11 cellular contexts compared by ENCODE assay signal in genomic region chr17:19162375-19163216, GRCh38. TPM values are rescaled to one million over a fixed set of nuclear protein-coding genes. Genes with fewer than 3 reads are reported as not detected.
DNase-seq lines count a peak whose midpoint lies in the region; ATAC-seq, FAIRE-seq and TF ChIP-seq lines count a peak whose summit lies in the region.
"Not testable (repeated sequence)": the region's sequence is repeated elsewhere in the genome, so short reads cannot be mapped to it uniquely, and the experiment has no call there.
"Had no signal": no experiment of that assay in that cellular context is flagged by ENCODE, and none has a peak within 500 bp of the region (broad histone marks: within the 10 kb centered on the region; RNA-seq: fewer than 3 reads in every experiment).

No MANE protein-coding gene starts in this region.

- TF ChIP-seq POLR2A in K562 (conservative IDR thresholded peaks at IDR 0.05); HepG2 (IDR thresholded peaks at IDR 0.05; ENCODE audit: insufficient read depth in 1 of 2, low read depth in 2 of 2, low read length in 2 of 2): not testable (repeated sequence)

- TF ChIP-seq EP300 in K562 (IDR thresholded peaks at IDR 0.05; ENCODE audit: low read length); HepG2 (IDR thresholded peaks at IDR 0.05; ENCODE audit: low read depth in 2 of 2, low read length in 2 of 2); HepG2 (CRISPR knock-in tag; IDR thresholded peaks at IDR 0.05; ENCODE audit: borderline replicate concordance): not testable (repeated sequence)

- H3K9me1 ChIP-seq in K562 (ENCODE audit: control insufficient read depth, insufficient read depth, low read length) = not testable (repeated sequence)

- H3K9me3 Mint-ChIP-seq in CD4-positive, alpha-beta T cell; activated CD8-positive, alpha-beta T cell treated with anti-CD3 and anti-CD28 coated beads for 36 hours; natural killer cell; stimulated activated naive B cell treated with anti-CD40 and anti-IgM and Interleukin-4, amounts not matched to agents 10 μg/mL and 1 μg/mL and 100 μg/mL, for 72 hours: not testable (repeated sequence)

- H3K4me2 ChIP-seq in K562 (ENCODE audit: insufficient read depth, low read length); HepG2 (ENCODE audit: low read depth, low read length): not testable (repeated sequence)

- H3K27me3 ChIP-seq in CD4-positive, alpha-beta T cell (ENCODE audit: control insufficient read depth, insufficient read depth, low read length); Panc1 (ENCODE audit: control insufficient read depth, insufficient read depth, low read length); K562 (ENCODE audit: control insufficient read depth in 2 of 2, insufficient read depth in 2 of 2, low read length in 2 of 2); HepG2 (ENCODE audit: control insufficient read depth in 1 of 2, insufficient read depth in 2 of 2, low read length in 2 of 2): not testable (repeated sequence)

- not testable (repeated sequence) for H3K4me3 ChIP-seq in Panc1 (ENCODE audit: low read depth in 2 of 2, low read length in 2 of 2); K562; HepG2 (replicated peaks in 1 of 3; ENCODE audit: insufficient read depth in 1 of 3, low read depth in 2 of 3, low read length in 3 of 3)

- H3K9me3 ChIP-seq in CD4-positive, alpha-beta T cell (ENCODE audit: control insufficient read depth, low read length); Panc1 (ENCODE audit: control insufficient read depth, insufficient read depth, low read depth, low read length); K562 (replicated peaks; ENCODE audit: control insufficient read depth, insufficient read depth, low read depth, low read length); HepG2 (ENCODE audit: low read length): not testable (repeated sequence)

- not testable (repeated sequence) for H3K27me3 Mint-ChIP-seq in CD4-positive, alpha-beta T cell; activated CD8-positive, alpha-beta T cell treated with anti-CD3 and anti-CD28 coated beads for 36 hours; natural killer cell (ENCODE audit: low read depth in 2 of 2); stimulated activated naive B cell treated with anti-CD40 and anti-IgM and Interleukin-4, amounts not matched to agents 10 μg/mL and 1 μg/mL and 100 μg/mL, for 72 hours

- not testable (repeated sequence) for H3K4me1 ChIP-seq in Panc1 (ENCODE audit: control insufficient read depth, insufficient read depth, low read length); K562 (replicated peaks in 1 of 2; ENCODE audit: control insufficient read depth in 2 of 2, insufficient read depth in 2 of 2, low read length in 2 of 2); HepG2 (ENCODE audit: insufficient read depth, low read length)

- not testable (repeated sequence) for H2AFZ ChIP-seq in K562 (ENCODE audit: low read depth, low read length); HepG2 (ENCODE audit: low read length)

- POLR2A ChIA-PET in CD4-positive, alpha-beta T cell (lab: Charles Lee); Panc1 (lab: Charles Lee); activated CD8-positive, alpha-beta T cell treated with anti-CD3 and anti-CD28 coated beads for 36 hours (lab: Charles Lee); K562 (lab: Yijun Ruan, JAX); HepG2 (lab: Yijun Ruan, JAX): not testable (repeated sequence)

- not testable (repeated sequence) for H3K27ac Mint-ChIP-seq in CD4-positive, alpha-beta T cell; activated CD8-positive, alpha-beta T cell treated with anti-CD3 and anti-CD28 coated beads for 36 hours; natural killer cell; stimulated activated naive B cell treated with anti-CD40 and anti-IgM and Interleukin-4, amounts not matched to agents 10 μg/mL and 1 μg/mL and 100 μg/mL, for 72 hours

- H3K79me2 ChIP-seq in K562 (ENCODE audit: control insufficient read depth, insufficient read depth, low read length); HepG2 (ENCODE audit: insufficient read depth, low read length): not testable (repeated sequence)

- H3K4me3 Mint-ChIP-seq in CD4-positive, alpha-beta T cell; activated CD8-positive, alpha-beta T cell treated with anti-CD3 and anti-CD28 coated beads for 36 hours; natural killer cell; stimulated activated naive B cell treated with anti-CD40 and anti-IgM and Interleukin-4, amounts not matched to agents 10 μg/mL and 1 μg/mL and 100 μg/mL, for 72 hours: not testable (repeated sequence)

- in situ Hi-C loops in Panc1 (cut with HindIII; ENCODE audit: low pct_unique_long_range_greater_than_20kb, low sequenced_read_pairs); K562 (cut with MboI); HepG2 (cut with HindIII; ENCODE audit: extremely low pct_ligation_motif_present, low pct_unique_long_range_greater_than_20kb): not testable (repeated sequence)

- not testable (repeated sequence) for FAIRE-seq in K562 (lab: Jason Lieb, UNC); HepG2 (lab: Jason Lieb, UNC)

- TF ChIP-seq CTCF in CD4-positive, alpha-beta T cell (IDR thresholded peaks at IDR 0.05); Panc1 (IDR thresholded peaks at IDR 0.05); activated CD8-positive, alpha-beta T cell treated with anti-CD3 and anti-CD28 coated beads for 36 hours (IDR thresholded peaks at IDR 0.05); K562 (IDR thresholded peaks at IDR 0.05 in 2 of 3, conservative IDR thresholded peaks at IDR 0.05 in 1 of 3; ENCODE audit: insufficient read depth in 2 of 3, low read depth in 1 of 3, low read length in 3 of 3); HepG2 (CRISPR knock-in tag; IDR thresholded peaks at IDR 0.05); natural killer cell (IDR thresholded peaks at IDR 0.05): not testable (repeated sequence)

- no CpG with 5 or more reads among the region's 71 CpGs for WGBS in K562 (ENCODE audit: insufficient coverage, low coverage, missing lambda C conversion rate)
- no CpG with 5 or more reads among the region's 71 CpGs for WGBS in HepG2 (ENCODE audit: low lambda C conversion rate)

- intact Hi-C loops in CD4-positive, alpha-beta T cell (cut with DNase I, micrococcal nuclease); Panc1 (cut with micrococcal nuclease; ENCODE audit: unreplicated experiment); activated CD8-positive, alpha-beta T cell treated with anti-CD3 and anti-CD28 coated beads for 36 hours (cut with micrococcal nuclease); K562 (cut with micrococcal nuclease); Right ventricle myocardium superior (cut with DNase I); HepG2 (cut with micrococcal nuclease; ENCODE audit: unreplicated experiment); natural killer cell (cut with micrococcal nuclease): not testable (repeated sequence)

- not testable (repeated sequence) for H3K9ac ChIP-seq in K562 (ENCODE audit: insufficient read depth in 1 of 2, low read depth in 2 of 2, low read length in 2 of 2); HepG2 (ENCODE audit: insufficient read depth, low read depth, low read length)

- not testable (repeated sequence) for H3K27ac ChIP-seq in CD4-positive, alpha-beta T cell (ENCODE audit: low read depth, low read length); Panc1 (ENCODE audit: low read length); K562 (ENCODE audit: extremely low read depth, low read depth, low read length); HepG2 (ENCODE audit: extremely low read length, insufficient read depth, low read length)

- not testable (repeated sequence) for TF ChIP-seq RAD21 in K562 (CRISPR knock-in tag; conservative IDR thresholded peaks at IDR 0.05 in 1 of 2, IDR thresholded peaks at IDR 0.05 in 1 of 2); HepG2 (CRISPR knock-in tag; IDR thresholded peaks at IDR 0.05)

- BruUV-seq in Panc1 (replicated peaks; lab: Mats Ljungman, UMichigan) (TSS peak; percentile 98), K562 (replicated peaks; lab: Mats Ljungman, UMichigan) (TSS peak; percentile 86)
- BruUV-seq in HepG2 (replicated peaks; lab: Mats Ljungman, UMichigan) = not testable (repeated sequence)

- H3K4me1 Mint-ChIP-seq in CD4-positive, alpha-beta T cell (ENCODE audit: low read depth); activated CD8-positive, alpha-beta T cell treated with anti-CD3 and anti-CD28 coated beads for 36 hours (ENCODE audit: low read depth); natural killer cell; stimulated activated naive B cell treated with anti-CD40 and anti-IgM and Interleukin-4, amounts not matched to agents 10 μg/mL and 1 μg/mL and 100 μg/mL, for 72 hours: not testable (repeated sequence)

- not testable (repeated sequence) for H3K36me3 ChIP-seq in Panc1 (ENCODE audit: control insufficient read depth, insufficient read depth, low read length); K562 (ENCODE audit: control insufficient read depth, insufficient read depth, low read length); HepG2 (replicated peaks in 1 of 2; ENCODE audit: control insufficient read depth in 1 of 2, insufficient read depth in 2 of 2, low read length in 2 of 2)

- H4K20me1 ChIP-seq in K562 (replicated peaks; ENCODE audit: control insufficient read depth, insufficient read depth, low read length); HepG2 (ENCODE audit: insufficient read depth, low read length): not testable (repeated sequence)

- not testable (repeated sequence) for H3K36me3 Mint-ChIP-seq in CD4-positive, alpha-beta T cell (ENCODE audit: low read depth); activated CD8-positive, alpha-beta T cell treated with anti-CD3 and anti-CD28 coated beads for 36 hours (ENCODE audit: low read depth); natural killer cell; stimulated activated naive B cell treated with anti-CD40 and anti-IgM and Interleukin-4, amounts not matched to agents 10 μg/mL and 1 μg/mL and 100 μg/mL, for 72 hours

- DNase-seq in CD4-positive, alpha-beta T cell; Panc1 (ENCODE audit: low read depth, low spot score); activated CD8-positive, alpha-beta T cell treated with anti-CD3 and anti-CD28 coated beads for 36 hours; K562 (ENCODE audit: extremely low read depth in 1 of 4, low spot score in 3 of 4); Right ventricle myocardium superior; HepG2 (ENCODE audit: low spot score); natural killer cell; stimulated activated naive B cell treated with anti-CD40 and anti-IgM and Interleukin-4, amounts not matched to agents 10 μg/mL and 1 μg/mL and 100 μg/mL, for 72 hours: not testable (repeated sequence)

- peak; percentile 18 for ATAC-seq in CD4-positive, alpha-beta T cell (ENCODE audit: poor library complexity)
- ATAC-seq in Panc1 (peak; percentile 85), K562 (peak; percentile 88), Right ventricle myocardium superior (ENCODE audit: poor library complexity) (peak; percentile 93), HepG2 (peak; percentile 84), natural killer cell (peak; percentile 32 to 64 (median 60))
- ATAC-seq in activated CD8-positive, alpha-beta T cell treated with anti-CD3 and anti-CD28 coated beads for 36 hours = peak; percentile 32
- ATAC-seq in stimulated activated naive B cell treated with anti-CD40 and anti-IgM and Interleukin-4, amounts not matched to agents 10 μg/mL and 1 μg/mL and 100 μg/mL, for 72 hours (replicated peaks) = peak; percentile 50 to 59

- CTCF ChIA-PET in CD4-positive, alpha-beta T cell (lab: Charles Lee); Panc1 (lab: Charles Lee); activated CD8-positive, alpha-beta T cell treated with anti-CD3 and anti-CD28 coated beads for 36 hours (lab: Charles Lee); K562 (lab: Yijun Ruan, JAX; ENCODE audit: low intra/inter-chr PET ratio); HepG2 (lab: Yijun Ruan, JAX; ENCODE audit: low intra/inter-chr PET ratio, low total read pairs): not testable (repeated sequence)

RNA-seq across cellular contexts. Expression of gene GRAPL, which starts 35.2 kb away (rescaled TPM):
- total RNA-seq in CD4-positive, alpha-beta T cell = 10 to 100 TPM; 23.7 to 26.2 TPM
- total RNA-seq in Panc1 (2021; ENCODE audit: unreplicated experiment) (0.31 TPM), K562 (2014; rRNA removed) (not detected in 2 replicates), K562 (2014; rRNA removed; fragmentation: Illumina TruSeq; extraction: Trizol) (not detected in 2 replicates), K562 (2015; rRNA removed; fragmentation: Illumina TruSeq; extraction: Trizol) (not detected in 2 replicates), K562 (2021) (0.22 TPM in 1 of 2 replicates, not detected in the other), Right ventricle myocardium superior (1.5 TPM), HepG2 (2016; rRNA removed; fragmentation: Illumina TruSeq; extraction: Trizol) (not detected in 2 replicates), natural killer cell (1 to 10 TPM; 2.4 to 6.5 (median 4.3) TPM)
- not detected for polyA plus RNA-seq in Panc1 (2012; ENCODE audit: insufficient read length)
- 1 to 10 TPM; 5.1 to 6.5 TPM for total RNA-seq in activated CD8-positive, alpha-beta T cell treated with anti-CD3 and anti-CD28 coated beads for 36 hours
- 0.48 and 0.81 TPM in 2 replicates for total RNA-seq in K562 (2011; cell fraction: chromatin; rRNA removed; ENCODE audit: low replicate concordance)
- not detected in 2 replicates for total RNA-seq in K562 (2011; cell fraction: nucleolus; rRNA removed)
- total RNA-seq in K562 (2011; cell fraction: nucleoplasm; rRNA removed) = 0.37 TPM in 1 of 2 replicates, not detected in the other
- polyA plus RNA-seq in K562 (2011; rRNA removed) (0.11 TPM in 1 of 2 replicates, not detected in the other), K562 (2014; fragmentation: Illumina TruSeq; extraction: Trizol) (not detected in 2 replicates), K562 (2014; fragmentation: Nextera tagmentation; extraction: Ambion mirVana) (not detected), K562 (2014; rRNA removed) (not detected in 2 replicates), HepG2 (2011; rRNA removed) (0.62 and 0.65 TPM in 2 replicates)
- polyA plus RNA-seq in K562 (2011; cell fraction: cytosol; rRNA removed) = not detected in 2 replicates
- not detected in 2 replicates for polyA plus RNA-seq in K562 (2011; cell fraction: nucleus; rRNA removed)
- not detected in 2 replicates for polyA plus RNA-seq in K562 (2012)
- not detected in 2 replicates for polyA minus RNA-seq in K562 (2011; rRNA and poly(A)+ RNA removed)
- polyA minus RNA-seq in K562 (2011; cell fraction: cytosol; rRNA and poly(A)+ RNA removed) = not detected in 2 replicates
- polyA minus RNA-seq in K562 (2011; cell fraction: nucleus; rRNA and poly(A)+ RNA removed) = not detected in 2 replicates
- total RNA-seq in HepG2 (2016; cell fraction: cytosol; rRNA removed; fragmentation: Illumina TruSeq; extraction: Trizol; ENCODE audit: low read depth) = not detected in 2 replicates
- total RNA-seq in HepG2 (2016; cell fraction: insoluble cytoplasmic fraction; rRNA removed; fragmentation: Illumina TruSeq; extraction: Trizol) = not detected in 2 replicates
- total RNA-seq in HepG2 (2016; cell fraction: membrane; rRNA removed; fragmentation: Illumina TruSeq; extraction: Trizol) = not detected in 2 replicates
- not detected in 2 replicates for total RNA-seq in HepG2 (2016; cell fraction: nucleus; rRNA removed; fragmentation: Illumina TruSeq; extraction: Trizol)
- polyA plus RNA-seq in HepG2 (2011; cell fraction: cytosol; rRNA removed) = 0.13 and 0.36 TPM in 2 replicates
- 1.1 and 1.5 TPM in 2 replicates for polyA plus RNA-seq in HepG2 (2011; cell fraction: nucleus; rRNA removed)
- 0.43 TPM in 1 of 2 replicates, not detected in the other for polyA plus RNA-seq in HepG2 (2012)
- not detected in 2 replicates for polyA plus RNA-seq in HepG2 (2016; cell fraction: cytosol; fragmentation: Illumina TruSeq; extraction: Trizol; ENCODE audit: low read depth)
- not detected in 2 replicates for polyA plus RNA-seq in HepG2 (2016; cell fraction: insoluble cytoplasmic fraction; fragmentation: Illumina TruSeq; extraction: Trizol; ENCODE audit: low read depth)
- polyA plus RNA-seq in HepG2 (2016; cell fraction: membrane; fragmentation: Illumina TruSeq; extraction: Trizol; ENCODE audit: low read depth) = not detected in 2 replicates
- not detected in 2 replicates for polyA plus RNA-seq in HepG2 (2016; cell fraction: nucleus; fragmentation: Illumina TruSeq; extraction: Trizol; ENCODE audit: insufficient read depth, low read depth)
- 0.44 and 1.0 TPM in 2 replicates for polyA minus RNA-seq in HepG2 (2011; rRNA and poly(A)+ RNA removed; ENCODE audit: low replicate concordance)
- not detected in 2 replicates for polyA minus RNA-seq in HepG2 (2011; cell fraction: cytosol; rRNA and poly(A)+ RNA removed)
- polyA minus RNA-seq in HepG2 (2011; cell fraction: nucleus; rRNA and poly(A)+ RNA removed) = 3.5 and 4.8 TPM in 2 replicates
- total RNA-seq: A172, HT-29, LHCN-M2 had no signal

Comparison
In these comparisons a context has a peak if more than half of its experiments do, and no peak if none do; other contexts are left out.
1. ATAC-seq: peak in every context shown above with its lines; median percentile 93 in Right ventricle myocardium superior; 88 in K562; 85 in Panc1; 84 in HepG2; 60 in natural killer cell; 54 in stimulated activated naive B cell treated with anti-CD40 and anti-IgM and Interleukin-4, amounts not matched to agents 10 μg/mL and 1 μg/mL and 100 μg/mL, for 72 hours; 32 in activated CD8-positive, alpha-beta T cell treated with anti-CD3 and anti-CD28 coated beads for 36 hours; 18 in CD4-positive, alpha-beta T cell.